1 cellular context compared by ENCODE assay signal in the genomic region with DNA sequence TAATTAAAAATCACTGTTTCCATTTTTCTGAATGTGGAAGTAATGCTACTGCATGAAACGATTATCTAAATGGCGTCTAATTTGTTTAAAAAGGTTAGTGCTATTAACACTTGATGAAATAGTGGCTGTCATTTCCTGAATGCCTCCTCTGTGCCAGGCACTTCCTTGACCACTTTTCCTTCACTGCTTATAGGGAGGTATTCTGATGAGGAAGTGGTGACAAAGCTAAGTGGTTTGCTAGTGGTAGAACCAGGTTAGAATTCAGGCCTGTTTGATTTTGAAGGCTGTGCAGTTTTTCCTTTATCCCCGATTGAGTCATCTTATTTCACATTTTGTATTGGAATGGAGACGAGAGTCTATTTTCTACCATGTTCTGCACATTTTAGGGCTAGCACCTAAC.
TF ChIP-seq lines count a peak whose summit lies in the region.

No MANE protein-coding gene starts in this region.

TF ChIP-seq in WTC11, 78 proteins besides CTCF, POLR2A, EP300 and RAD21:
- TF ChIP-seq, protein P1, sequence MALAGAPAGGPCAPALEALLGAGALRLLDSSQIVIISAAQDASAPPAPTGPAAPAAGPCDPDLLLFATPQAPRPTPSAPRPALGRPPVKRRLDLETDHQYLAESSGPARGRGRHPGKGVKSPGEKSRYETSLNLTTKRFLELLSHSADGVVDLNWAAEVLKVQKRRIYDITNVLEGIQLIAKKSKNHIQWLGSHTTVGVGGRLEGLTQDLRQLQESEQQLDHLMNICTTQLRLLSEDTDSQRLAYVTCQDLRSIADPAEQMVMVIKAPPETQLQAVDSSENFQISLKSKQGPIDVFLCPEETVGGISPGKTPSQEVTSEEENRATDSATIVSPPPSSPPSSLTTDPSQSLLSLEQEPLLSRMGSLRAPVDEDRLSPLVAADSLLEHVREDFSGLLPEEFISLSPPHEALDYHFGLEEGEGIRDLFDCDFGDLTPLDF (CRISPR knock-in tag; IDR thresholded peaks at IDR 0.05) = no peak
- no peak for TF ChIP-seq ZNF263 (CRISPR knock-in tag; IDR thresholded peaks at IDR 0.05; ENCODE audit: low read depth)
- TF ChIP-seq ZNF396 (CRISPR knock-in tag; IDR thresholded peaks at IDR 0.05; ENCODE audit: borderline replicate concordance) = no peak
- no peak for TF ChIP-seq ATF1 (CRISPR knock-in tag; IDR thresholded peaks at IDR 0.05)
- TF ChIP-seq, protein P2, sequence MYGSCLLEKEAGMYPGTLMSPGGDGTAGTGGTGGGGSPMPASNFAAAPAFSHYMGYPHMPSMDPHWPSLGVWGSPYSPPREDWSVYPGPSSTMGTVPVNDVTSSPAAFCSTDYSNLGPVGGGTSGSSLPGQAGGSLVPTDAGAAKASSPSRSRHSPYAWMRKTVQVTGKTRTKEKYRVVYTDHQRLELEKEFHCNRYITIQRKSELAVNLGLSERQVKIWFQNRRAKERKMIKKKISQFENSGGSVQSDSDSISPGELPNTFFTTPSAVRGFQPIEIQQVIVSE (CRISPR knock-in tag; IDR thresholded peaks at IDR 0.05; ENCODE audit: borderline replicate concordance) = no peak
- no peak for TF ChIP-seq TEAD4 (CRISPR knock-in tag; IDR thresholded peaks at IDR 0.05)
- TF ChIP-seq FOXJ3 (CRISPR knock-in tag; IDR thresholded peaks at IDR 0.05; ENCODE audit: borderline replicate concordance) = no peak
- TF ChIP-seq ZNF232 (CRISPR knock-in tag; IDR thresholded peaks at IDR 0.05) = no peak
- no peak for TF ChIP-seq RORB (CRISPR knock-in tag; IDR thresholded peaks at IDR 0.05)
- no peak for TF ChIP-seq MYBL2 (CRISPR knock-in tag; IDR thresholded peaks at IDR 0.05)
- TF ChIP-seq, protein P3, sequence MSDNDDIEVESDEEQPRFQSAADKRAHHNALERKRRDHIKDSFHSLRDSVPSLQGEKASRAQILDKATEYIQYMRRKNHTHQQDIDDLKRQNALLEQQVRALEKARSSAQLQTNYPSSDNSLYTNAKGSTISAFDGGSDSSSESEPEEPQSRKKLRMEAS (CRISPR knock-in tag; IDR thresholded peaks at IDR 0.05) = no peak
- TF ChIP-seq CREM (CRISPR knock-in tag; IDR thresholded peaks at IDR 0.05) = no peak
- TF ChIP-seq, protein P4, sequence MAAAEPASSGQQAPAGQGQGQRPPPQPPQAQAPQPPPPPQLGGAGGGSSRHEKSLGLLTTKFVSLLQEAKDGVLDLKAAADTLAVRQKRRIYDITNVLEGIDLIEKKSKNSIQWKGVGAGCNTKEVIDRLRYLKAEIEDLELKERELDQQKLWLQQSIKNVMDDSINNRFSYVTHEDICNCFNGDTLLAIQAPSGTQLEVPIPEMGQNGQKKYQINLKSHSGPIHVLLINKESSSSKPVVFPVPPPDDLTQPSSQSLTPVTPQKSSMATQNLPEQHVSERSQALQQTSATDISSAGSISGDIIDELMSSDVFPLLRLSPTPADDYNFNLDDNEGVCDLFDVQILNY (CRISPR knock-in tag; IDR thresholded peaks at IDR 0.05) = no peak
- no peak for TF ChIP-seq ZNF423 (CRISPR knock-in tag; IDR thresholded peaks at IDR 0.05)
- TF ChIP-seq, protein P5, sequence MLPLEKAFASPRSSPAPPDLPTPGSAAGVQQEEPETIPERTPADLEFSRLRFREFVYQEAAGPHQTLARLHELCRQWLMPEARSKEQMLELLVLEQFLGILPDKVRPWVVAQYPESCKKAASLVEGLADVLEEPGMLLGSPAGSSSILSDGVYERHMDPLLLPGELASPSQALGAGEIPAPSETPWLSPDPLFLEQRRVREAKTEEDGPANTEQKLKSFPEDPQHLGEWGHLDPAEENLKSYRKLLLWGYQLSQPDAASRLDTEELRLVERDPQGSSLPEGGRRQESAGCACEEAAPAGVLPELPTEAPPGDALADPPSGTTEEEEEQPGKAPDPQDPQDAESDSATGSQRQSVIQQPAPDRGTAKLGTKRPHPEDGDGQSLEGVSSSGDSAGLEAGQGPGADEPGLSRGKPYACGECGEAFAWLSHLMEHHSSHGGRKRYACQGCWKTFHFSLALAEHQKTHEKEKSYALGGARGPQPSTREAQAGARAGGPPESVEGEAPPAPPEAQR (CRISPR knock-in tag; IDR thresholded peaks at IDR 0.05) = no peak
- TF ChIP-seq FOXP1 (CRISPR knock-in tag; IDR thresholded peaks at IDR 0.05; ENCODE audit: borderline replicate concordance) = no peak
